ENCODE assay signal across 20 cellular contexts in genomic region chr14:26328766-26329165, GRCh38.
"Had no signal": no experiment of that assay in that cellular context is flagged by ENCODE, and none has a peak within 500 bp of the region (broad histone marks: within the 10 kb centered on the region; RNA-seq: fewer than 3 reads in every experiment).

No MANE protein-coding gene starts in this region.

- ATAC-seq: esophagus mucosa; gastrocnemius medialis; heart right ventricle; left cardiac atrium; left ventricle myocardium superior; stimulated activated naive B cell treated with anti-CD40 and anti-IgM and Interleukin-4, amounts not matched to agents 10 μg/mL and 1 μg/mL and 100 μg/mL, for 72 hours; stimulated activated naive CD8-positive, alpha-beta T cell treated with anti-CD3 and anti-CD28 coated beads, Interleukin-15, amount 100 ng/mL, for 72 hours; upper lobe of right lung had no signal

- H3K27me3 Mint-ChIP-seq: naive B cell; stimulated activated naive B cell treated with anti-CD40 and anti-IgM and Interleukin-4, amounts not matched to agents 10 μg/mL and 1 μg/mL and 100 μg/mL, for 72 hours; stimulated activated naive CD8-positive, alpha-beta T cell treated with anti-CD3 and anti-CD28 coated beads, Interleukin-15, amount 100 ng/mL, for 72 hours had no signal

- H3K4me1 Mint-ChIP-seq: immature natural killer cell; naive B cell; nephron progenitor cell; stimulated activated naive B cell treated with anti-CD40 and anti-IgM and Interleukin-4, amounts not matched to agents 10 μg/mL and 1 μg/mL and 100 μg/mL, for 72 hours; stimulated activated naive CD8-positive, alpha-beta T cell treated with anti-CD3 and anti-CD28 coated beads, Interleukin-15, amount 100 ng/mL, for 72 hours had no signal

- H3K9me3 Mint-ChIP-seq: nephron progenitor cell had no signal

- H3K4me3 Mint-ChIP-seq: immature natural killer cell; naive B cell; nephron progenitor cell; stimulated activated naive B cell treated with anti-CD40 and anti-IgM and Interleukin-4, amounts not matched to agents 10 μg/mL and 1 μg/mL and 100 μg/mL, for 72 hours; stimulated activated naive CD8-positive, alpha-beta T cell treated with anti-CD3 and anti-CD28 coated beads, Interleukin-15, amount 100 ng/mL, for 72 hours had no signal

- H3K27ac Mint-ChIP-seq: immature natural killer cell; naive B cell; nephron progenitor cell; stimulated activated naive B cell treated with anti-CD40 and anti-IgM and Interleukin-4, amounts not matched to agents 10 μg/mL and 1 μg/mL and 100 μg/mL, for 72 hours; stimulated activated naive CD8-positive, alpha-beta T cell treated with anti-CD3 and anti-CD28 coated beads, Interleukin-15, amount 100 ng/mL, for 72 hours had no signal

- H3K36me3 Mint-ChIP-seq: immature natural killer cell; naive B cell; stimulated activated naive B cell treated with anti-CD40 and anti-IgM and Interleukin-4, amounts not matched to agents 10 μg/mL and 1 μg/mL and 100 μg/mL, for 72 hours had no signal

- DNase-seq: cortex of kidney; dorsolateral prefrontal cortex; effector CD8-positive, alpha-beta T cell; gastrocnemius medialis; heart right ventricle; immature natural killer cell; left cardiac atrium; left ventricle myocardium superior; mesenchymal stem cell; naive B cell; nephron progenitor cell; retina; sigmoid colon; stimulated activated CD4-positive, alpha-beta T cell treated with anti-CD3 and anti-CD28 coated beads, Interleukin-2, amount 100 ng/mL, for 24 hours; stimulated activated CD4-positive, alpha-beta T cell treated with anti-CD3 and anti-CD28 coated beads, Interleukin-4, amount 100 ng/mL, for 4 hours; stimulated activated naive B cell treated with anti-CD40 and anti-IgM and Interleukin-4, amounts not matched to agents 10 μg/mL and 1 μg/mL and 100 μg/mL, for 72 hours; stimulated activated naive CD8-positive, alpha-beta T cell treated with anti-CD3 and anti-CD28 coated beads, Interleukin-15, amount 100 ng/mL, for 72 hours; testis; upper lobe of right lung had no signal
